In the genomic region with DNA sequence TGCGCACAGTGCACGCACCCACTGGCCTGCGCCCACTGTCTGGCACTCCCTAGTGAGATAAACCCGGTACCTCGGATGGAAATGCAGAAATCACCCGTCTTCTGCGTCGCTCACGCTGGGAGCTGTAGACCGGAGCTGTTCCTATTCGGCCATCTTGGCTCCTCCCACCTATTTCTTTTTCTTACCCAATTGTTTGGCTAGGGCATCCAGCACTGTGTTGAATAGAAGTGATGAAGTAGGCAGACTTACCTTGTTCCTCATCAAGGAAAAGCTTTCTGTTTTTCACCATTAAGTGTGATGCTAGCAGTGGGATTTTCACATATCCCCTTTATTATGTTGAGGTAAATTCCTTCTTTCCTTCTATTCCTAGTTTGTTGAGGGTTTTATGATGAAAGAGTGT, we compare ENCODE assay signal across 15 cellular contexts. TPM values are rescaled to one million over a fixed set of nuclear protein-coding genes. Genes with fewer than 3 reads are reported as not detected.
"Had no signal": no experiment of that assay in that cellular context is flagged by ENCODE, and none has a peak within 500 bp of the region (broad histone marks: within the 10 kb centered on the region; RNA-seq: fewer than 3 reads in every experiment).

No MANE protein-coding gene starts in this region.

RNA-seq across cellular contexts. Expression of gene CD86, which starts 7.4 kb away (rescaled TPM):
- total RNA-seq: lung microvascular endothelial cell, myocyte, progenitor cell of endocrine pancreas, pulmonary artery endothelial cell, renal cortical epithelial cell, smooth muscle cell had no signal
- polyA plus RNA-seq: neural cell, smooth muscle cell had no signal

RNA-seq across cellular contexts. Expression of gene ILDR1, which starts 25.7 kb away (rescaled TPM):
- total RNA-seq: left cardiac atrium, lung microvascular endothelial cell, mesenteric fat pad, myocyte, omental fat pad, pulmonary artery endothelial cell, right atrium auricular region, skeletal muscle tissue, temporal lobe, tibial nerve had no signal
- polyA plus RNA-seq: naive thymus-derived CD4-positive, alpha-beta T cell; neural cell; smooth muscle cell had no signal
